Comparison of ENCODE assay signal across 18 cellular contexts in the genomic region with DNA sequence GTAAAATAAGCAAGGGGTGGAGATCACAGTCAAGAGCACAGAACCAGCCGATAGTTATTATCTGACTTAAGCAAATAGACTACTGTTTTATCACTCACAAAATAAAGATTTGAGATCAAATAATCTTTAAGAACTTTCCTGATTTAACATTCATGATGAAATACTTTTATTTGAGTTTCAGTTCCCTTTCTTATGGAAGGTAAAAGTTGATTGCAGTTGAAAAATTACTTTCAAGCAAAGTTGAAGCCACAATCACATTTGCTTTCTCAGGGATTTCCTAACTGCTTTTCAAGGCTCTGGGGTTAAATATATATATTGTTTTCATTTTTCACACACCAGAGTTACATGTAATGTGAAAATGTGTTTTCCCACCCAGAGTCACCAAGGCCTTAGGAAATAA.
DNase-seq lines count a peak whose midpoint lies in the region; ATAC-seq, FAIRE-seq and TF ChIP-seq lines count a peak whose summit lies in the region.
"Had no signal": no experiment of that assay in that cellular context is flagged by ENCODE, and none has a peak within 500 bp of the region (broad histone marks: within the 10 kb centered on the region; RNA-seq: fewer than 3 reads in every experiment).

No MANE protein-coding gene starts in this region.

- TF ChIP-seq EP300 in K562 (IDR thresholded peaks at IDR 0.05; ENCODE audit: low read length): no peak

- POLR2A ChIA-PET in K562 (lab: Yijun Ruan, JAX): no interaction called here

- no peak for TF ChIP-seq POLR2A in H54 (IDR thresholded peaks at IDR 0.05; ENCODE audit: low read depth, low read length)
- TF ChIP-seq POLR2A in K562 (conservative IDR thresholded peaks at IDR 0.05): no peak

- no peaks in the 10 kb centered on the region for H3F3A ChIP-seq in DOHH2 (ENCODE audit: control insufficient read depth, insufficient read depth)

- no peak for TF ChIP-seq RAD21 in K562 (CRISPR knock-in tag; conservative IDR thresholded peaks at IDR 0.05 in 1 of 2, IDR thresholded peaks at IDR 0.05 in 1 of 2)

- in situ Hi-C loops in K562 (cut with MboI): no loop called here

- H3K4me1 ChIP-seq in DOHH2 (ENCODE audit: control insufficient read depth, low read length): peaks cover 8% of the 10 kb centered on the region
- H3K4me1 ChIP-seq in K562 (replicated peaks in 1 of 2; ENCODE audit: control insufficient read depth in 2 of 2, insufficient read depth in 2 of 2, low read length in 2 of 2): no peaks in the 10 kb centered on the region
- H3K4me1 ChIP-seq in effector memory CD4-positive, alpha-beta T cell (ENCODE audit: control insufficient read depth, insufficient read depth, low read length, poor library complexity, severe bottlenecking): no peaks in the 10 kb centered on the region

- intact Hi-C loops in K562 (cut with micrococcal nuclease): no loop called here

- H3K9ac ChIP-seq in K562 (ENCODE audit: insufficient read depth in 1 of 2, low read depth in 2 of 2, low read length in 2 of 2): no peak overlapping the region

- H4K20me1 ChIP-seq in DOHH2 (ENCODE audit: control insufficient read depth, insufficient read depth, low read depth, low read length): no peaks in the 10 kb centered on the region
- no peaks in the 10 kb centered on the region for H4K20me1 ChIP-seq in K562 (replicated peaks; ENCODE audit: control insufficient read depth, insufficient read depth, low read length)

- H3K9me2 ChIP-seq in DOHH2 (replicated peaks; ENCODE audit: control insufficient read depth, low read length): no peaks in the 10 kb centered on the region

- H3K36me3 ChIP-seq in DOHH2 (ENCODE audit: control insufficient read depth, low read length): no peaks in the 10 kb centered on the region
- H3K36me3 ChIP-seq in K562 (ENCODE audit: control insufficient read depth, insufficient read depth, low read length): no peaks in the 10 kb centered on the region
- H3K36me3 ChIP-seq in effector memory CD4-positive, alpha-beta T cell (ENCODE audit: control insufficient read depth, insufficient read depth, low read length): no peaks in the 10 kb centered on the region

- 0% methylated on average over 1 of the region's 1 CpG for WGBS in K562 (ENCODE audit: insufficient coverage, low coverage, missing lambda C conversion rate)

- H3K27me3 ChIP-seq in DOHH2 (ENCODE audit: control insufficient read depth, low read length) (no peaks in the 10 kb centered on the region), K562 (ENCODE audit: control insufficient read depth in 2 of 2, insufficient read depth in 2 of 2, low read length in 2 of 2) (no peaks in the 10 kb centered on the region)
- no peaks in the 10 kb centered on the region for H3K27me3 ChIP-seq in effector memory CD4-positive, alpha-beta T cell (replicated peaks; ENCODE audit: control insufficient read depth, insufficient read depth, low read length, poor library complexity, severe bottlenecking)

- ATAC-seq in K562 (no peak), SK-N-SH treated with all-trans-retinoic acid at 6 μM for 48 hours (no peak)
- ATAC-seq: GM23338, HepG2 had no signal

- BruUV-seq in K562 (replicated peaks; lab: Mats Ljungman, UMichigan): no TSS peak

- H3K4me2 ChIP-seq in DOHH2 (ENCODE audit: low read length) (peak overlapping the region; percentile 12; the same call in 1 of the 2 replicates), K562 (ENCODE audit: insufficient read depth, low read length) (no peak overlapping the region)
- H3K4me2 ChIP-seq: GM23338 had no signal

- CTCF ChIA-PET in K562 (lab: Yijun Ruan, JAX; ENCODE audit: low intra/inter-chr PET ratio): no interaction called here

- peak; percentile 45 for FAIRE-seq in H54 (lab: Jason Lieb, UNC)
- peak; percentile 15 for FAIRE-seq in K562 (lab: Jason Lieb, UNC)
- FAIRE-seq: GM12892, GM18507, HepG2 had no signal

- no peak for DNase-seq in H54 (ENCODE audit: insufficient read length, low spot score)
- DNase-seq in NOMO-1 treated with DMSO at 0.1 percent for 48 hours (lab: John Stamatoyannopoulos, UW; ENCODE audit: unreplicated experiment): peak; percentile 49
- DNase-seq in K562 (ENCODE audit: extremely low read depth in 1 of 4, low spot score in 3 of 4): no peak
- DNase-seq in effector memory CD4-positive, alpha-beta T cell: no peak
- DNase-seq in cortex of kidney (lab: John Stamatoyannopoulos, UW): no peak
- DNase-seq: ACHN; CD4-positive, alpha-beta memory T cell; DMS79 treated with DMSO at 0.1 percent for 48 hours; EL; H9; KG1 had no signal

- TF ChIP-seq CTCF in DOHH2 (IDR thresholded peaks at IDR 0.05; ENCODE audit: low read depth, low read length, poor library complexity, severe bottlenecking): no peak
- TF ChIP-seq CTCF in K562 (IDR thresholded peaks at IDR 0.05 in 2 of 3, conservative IDR thresholded peaks at IDR 0.05 in 1 of 3; ENCODE audit: insufficient read depth in 2 of 3, low read depth in 1 of 3, low read length in 3 of 3): no peak

- H3K27ac ChIP-seq in DOHH2 (ENCODE audit: low read depth, low read length) (no peak overlapping the region; the same call in 1 of the 2 replicates), K562 (ENCODE audit: extremely low read depth, low read depth, low read length) (no peak overlapping the region)
- H3K27ac ChIP-seq in effector memory CD4-positive, alpha-beta T cell (ENCODE audit: insufficient read depth, low read length, poor library complexity, severe bottlenecking): no peak overlapping the region
- H3K27ac ChIP-seq: C4-2B had no signal

- H2AFZ ChIP-seq in K562 (ENCODE audit: low read depth, low read length): no peak overlapping the region
- H2AFZ ChIP-seq: GM23338 had no signal

- H3K9me1 ChIP-seq in K562 (ENCODE audit: control insufficient read depth, insufficient read depth, low read length): no peaks in the 10 kb centered on the region

- H3K9me3 ChIP-seq in DOHH2 (ENCODE audit: control insufficient read depth, insufficient read depth, low read length) (no peaks in the 10 kb centered on the region), K562 (replicated peaks; ENCODE audit: control insufficient read depth, insufficient read depth, low read depth, low read length) (no peaks in the 10 kb centered on the region)
- no peaks in the 10 kb centered on the region for H3K9me3 ChIP-seq in effector memory CD4-positive, alpha-beta T cell (ENCODE audit: control insufficient read depth, low read length)

- H3K79me2 ChIP-seq in DOHH2 (ENCODE audit: control insufficient read depth, low read length): no peaks in the 10 kb centered on the region
- H3K79me2 ChIP-seq in K562 (ENCODE audit: control insufficient read depth, insufficient read depth, low read length): no peaks in the 10 kb centered on the region

- H3K4me3 ChIP-seq in DOHH2 (ENCODE audit: low read length): no peak overlapping the region
- H3K4me3 ChIP-seq in K562: no peak overlapping the region
- no peak overlapping the region for H3K4me3 ChIP-seq in effector memory CD4-positive, alpha-beta T cell (ENCODE audit: insufficient read depth, low read depth, low read length, poor library complexity, severe bottlenecking)
- H3K4me3 ChIP-seq: GM23338 had no signal

TF ChIP-seq in K562, 482 proteins besides CTCF, POLR2A, EP300 and RAD21:
- TF ChIP-seq BACH1 (tag; IDR thresholded peaks at IDR 0.05) (no peak), MTF1 (CRISPR knock-in tag; IDR thresholded peaks at IDR 0.05; ENCODE audit: borderline replicate concordance) (no peak), HCFC1 (IDR thresholded peaks at IDR 0.05; ENCODE audit: low read depth, low read length) (no peak), RBFOX2 (IDR thresholded peaks at IDR 0.05; ENCODE audit: low read depth, low read length) (no peak), SRSF9 (IDR thresholded peaks at IDR 0.05; ENCODE audit: borderline replicate concordance, low read depth, low read length) (no peak), BCL6 (CRISPR knock-in tag; IDR thresholded peaks at IDR 0.05) (no peak), GABPB1 (CRISPR knock-in tag; IDR thresholded peaks at IDR 0.05) (no peak), SMAD4 (CRISPR knock-in tag; conservative IDR thresholded peaks at IDR 0.05) (no peak), KHSRP (IDR thresholded peaks at IDR 0.05) (no peak), SMARCE1 (IDR thresholded peaks at IDR 0.05) (no peak), FUS (optimal IDR thresholded peaks at IDR 0.05; ENCODE audit: low read depth, low read length) (no peak), ZNF431 (CRISPR knock-in tag; IDR thresholded peaks at IDR 0.05) (no peak)

TF ChIP-seq in SK-N-SH treated with all-trans-retinoic acid at 6 μM for 48 hours, 23 proteins besides CTCF, POLR2A, EP300 and RAD21 (continues in another document):
- TF ChIP-seq ARNTL (CRISPR knock-in tag; IDR thresholded peaks at IDR 0.05; ENCODE audit: borderline replicate concordance, low read depth): no peak
- TF ChIP-seq, protein P1, sequence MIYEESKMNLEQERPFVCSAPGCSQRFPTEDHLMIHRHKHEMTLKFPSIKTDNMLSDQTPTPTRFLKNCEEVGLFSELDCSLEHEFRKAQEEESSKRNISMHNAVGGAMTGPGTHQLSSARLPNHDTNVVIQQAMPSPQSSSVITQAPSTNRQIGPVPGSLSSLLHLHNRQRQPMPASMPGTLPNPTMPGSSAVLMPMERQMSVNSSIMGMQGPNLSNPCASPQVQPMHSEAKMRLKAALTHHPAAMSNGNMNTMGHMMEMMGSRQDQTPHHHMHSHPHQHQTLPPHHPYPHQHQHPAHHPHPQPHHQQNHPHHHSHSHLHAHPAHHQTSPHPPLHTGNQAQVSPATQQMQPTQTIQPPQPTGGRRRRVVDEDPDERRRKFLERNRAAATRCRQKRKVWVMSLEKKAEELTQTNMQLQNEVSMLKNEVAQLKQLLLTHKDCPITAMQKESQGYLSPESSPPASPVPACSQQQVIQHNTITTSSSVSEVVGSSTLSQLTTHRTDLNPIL (CRISPR knock-in tag; IDR thresholded peaks at IDR 0.05; ENCODE audit: low read depth): no peak
- TF ChIP-seq, protein P2, sequence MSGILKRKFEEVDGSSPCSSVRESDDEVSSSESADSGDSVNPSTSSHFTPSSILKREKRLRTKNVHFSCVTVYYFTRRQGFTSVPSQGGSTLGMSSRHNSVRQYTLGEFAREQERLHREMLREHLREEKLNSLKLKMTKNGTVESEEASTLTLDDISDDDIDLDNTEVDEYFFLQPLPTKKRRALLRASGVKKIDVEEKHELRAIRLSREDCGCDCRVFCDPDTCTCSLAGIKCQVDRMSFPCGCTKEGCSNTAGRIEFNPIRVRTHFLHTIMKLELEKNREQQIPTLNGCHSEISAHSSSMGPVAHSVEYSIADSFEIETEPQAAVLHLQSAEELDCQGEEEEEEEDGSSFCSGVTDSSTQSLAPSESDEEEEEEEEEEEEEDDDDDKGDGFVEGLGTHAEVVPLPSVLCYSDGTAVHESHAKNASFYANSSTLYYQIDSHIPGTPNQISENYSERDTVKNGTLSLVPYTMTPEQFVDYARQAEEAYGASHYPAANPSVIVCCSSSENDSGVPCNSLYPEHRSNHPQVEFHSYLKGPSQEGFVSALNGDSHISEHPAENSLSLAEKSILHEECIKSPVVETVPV (CRISPR knock-in tag; IDR thresholded peaks at IDR 0.05): no peak
- TF ChIP-seq CSDC2 (CRISPR knock-in tag; IDR thresholded peaks at IDR 0.05): no peak
- no peak for TF ChIP-seq ZFP3 (CRISPR knock-in tag; IDR thresholded peaks at IDR 0.05)
- no peak for TF ChIP-seq OSR1 (CRISPR knock-in tag; IDR thresholded peaks at IDR 0.05)
- no peak for TF ChIP-seq ZFP30 (CRISPR knock-in tag; IDR thresholded peaks at IDR 0.05)
- TF ChIP-seq ZNF70 (CRISPR knock-in tag; IDR thresholded peaks at IDR 0.05): no peak
